Comparison of ENCODE assay signal across 8 cellular contexts in the genomic region with DNA sequence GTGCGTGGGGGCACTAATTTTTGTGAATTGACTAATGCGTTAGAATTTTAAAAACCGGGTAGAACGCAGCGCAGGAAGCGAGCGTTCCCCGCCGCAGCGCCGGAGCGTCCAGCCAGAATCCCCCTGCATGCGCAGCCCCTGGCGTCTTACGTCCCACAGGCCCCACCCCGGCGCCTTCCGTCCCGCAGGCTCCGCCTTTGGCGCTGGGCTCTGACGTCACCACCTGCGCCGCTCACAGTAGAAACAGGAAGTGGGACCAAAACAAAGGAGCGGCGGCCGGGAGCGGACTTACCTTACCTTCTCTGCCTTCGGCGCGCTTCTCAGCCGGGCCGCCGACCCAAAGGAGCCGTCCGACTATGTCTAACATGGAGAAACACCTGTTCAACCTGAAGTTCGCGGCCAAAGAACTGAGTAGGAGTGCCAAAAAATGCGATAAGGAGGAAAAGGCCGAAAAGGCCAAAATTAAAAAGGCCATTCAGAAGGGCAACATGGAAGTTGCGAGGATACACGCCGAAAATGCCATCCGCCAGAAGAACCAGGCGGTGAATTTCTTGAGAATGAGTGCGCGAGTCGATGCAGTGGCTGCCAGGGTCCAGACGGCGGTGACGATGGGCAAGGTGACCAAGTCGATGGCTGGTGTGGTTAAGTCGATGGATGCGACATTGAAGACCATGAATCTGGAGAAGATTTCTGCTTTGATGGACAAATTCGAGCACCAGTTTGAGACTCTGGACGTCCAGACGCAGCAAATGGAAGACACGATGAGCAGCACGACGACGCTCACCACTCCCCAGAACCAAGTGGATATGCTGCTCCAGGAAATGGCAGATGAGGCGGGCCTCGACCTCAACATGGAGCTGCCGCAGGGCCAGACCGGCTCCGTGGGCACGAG. TPM values are rescaled to one million over a fixed set of nuclear protein-coding genes. Genes with fewer than 3 reads are reported as not detected.
A peak's percentile ranks its signal among the peaks of the same experiment; 100 is the strongest.
DNase-seq lines count a peak whose midpoint lies in the region; ATAC-seq and TF ChIP-seq lines count a peak whose summit lies in the region.

Gene CHMP1B, plus strand, starts transcription at position 258 of the 892 bp plus-strand sequence. Its CDS starts 99 bp downstream, at position 357.

- H3K9me3 ChIP-seq in AG04450 (ENCODE audit: control insufficient read depth, insufficient read depth, low read length), result 0 out of 2 replicates have a peak, but pooled peaks cover 3% of the 10 kb centered on the region

- peak within 1 kb of the TSS; percentile 97 for H3K4me3 ChIP-seq in AG04450 (ENCODE audit: low read depth, low read length)

- CTCF ChIA-PET in AG04450 (lab: Charles Lee), result no interaction called here

- no peaks in the 10 kb centered on the region for H3K27me3 ChIP-seq in AG04450 (ENCODE audit: control insufficient read depth, insufficient read depth, low read length)

- ATAC-seq in GM18909 (IDR thresholded peaks at IDR 0.05; ENCODE audit: poor library complexity, unreplicated experiment), result peak; percentile 95
- peak; percentile 94 for ATAC-seq in HG03175 (IDR thresholded peaks at IDR 0.05; ENCODE audit: unreplicated experiment)

- peak; percentile 94 for DNase-seq in AG04450 (ENCODE audit: low read depth, low spot score)
- peak; percentile 97 for DNase-seq in NCI-H345 (lab: John Stamatoyannopoulos, UW)
- DNase-seq in activated CD4-positive, CD25-positive, alpha-beta regulatory T cell (lab: John Stamatoyannopoulos, UW), result peak; percentile 84 to 96 (median 94)
- peak; percentile 95 for DNase-seq in central memory CD4-positive, alpha-beta T cell
- DNase-seq in inferior parietal cortex (ENCODE audit: extremely low spot score), result peak; percentile 97
- peak; percentile 95 to 96 for DNase-seq in stimulated activated CD4-positive, alpha-beta T cell treated with anti-CD3 and anti-CD28 coated beads, Interleukin-12 subunit alpha, Interleukin-12 subunit beta, amount 100 ng/mL, for 24 hours (ENCODE audit: low read depth in 2 of 2)

- no peak for TF ChIP-seq CTCF in AG04450 (IDR thresholded peaks at IDR 0.05; ENCODE audit: low read depth, low read length)

- peak within 1 kb of the TSS; percentile 97 for H3K27ac ChIP-seq in AG04450 (ENCODE audit: low read depth, low read length)

- POLR2A ChIA-PET in AG04450 (lab: Yijun Ruan, JAX), result no interaction called here

RNA-seq across cellular contexts. Expression of gene CHMP1B, which starts in this region (rescaled TPM):
- 32.3 and 32.6 TPM in 2 replicates for polyA plus RNA-seq in AG04450 (2011; rRNA removed)
- polyA minus RNA-seq in AG04450 (2011; rRNA and poly(A)+ RNA removed), result 34.6 and 47.1 TPM in 2 replicates

Comparison
In these comparisons a context has a peak if more than half of its experiments do, and no peak if none do; other contexts are left out.
1. Peak in every context shown above with its lines: DNase-seq, ATAC-seq, H3K4me3 ChIP-seq and H3K27ac ChIP-seq.